In genomic region chr14:50064993-50065392, GRCh38 we compare ENCODE assay signal across 8 cellular contexts. TPM values are rescaled to one million over a fixed set of nuclear protein-coding genes. Genes with fewer than 3 reads are reported as not detected.
A peak's percentile ranks its signal among the peaks of the same experiment; 100 is the strongest.
DNase-seq lines count a peak whose midpoint lies in the region; ATAC-seq, FAIRE-seq and TF ChIP-seq lines count a peak whose summit lies in the region.

No MANE protein-coding gene starts in this region.

- H3K27ac ChIP-seq in ascending aorta: no peak overlapping the region
- peak overlapping the region in 1 of 2 donors; percentile 43 for H3K27ac ChIP-seq in small intestine (ENCODE audit: low read depth in 1 of 2, low read length in 1 of 2)

- H3K27me3 ChIP-seq in ascending aorta (no peaks in the 10 kb centered on the region), small intestine (ENCODE audit: control insufficient read depth in 2 of 2, insufficient read depth in 2 of 2, low read length in 2 of 2) (no peaks in the 10 kb centered on the region)

- H3K4me1 ChIP-seq in ascending aorta: peaks cover 14 to 25% of the 10 kb centered on the region in 2 donors
- H3K4me1 ChIP-seq in small intestine (ENCODE audit: control insufficient read depth in 2 of 2, insufficient read depth in 1 of 2, low read depth in 1 of 2, low read length in 1 of 2): peaks cover 13 to 15% of the 10 kb centered on the region in 2 donors

- H3K4me3 ChIP-seq in ascending aorta: no peak overlapping the region
- H3K4me3 ChIP-seq in small intestine (ENCODE audit: low read depth in 1 of 2, low read length in 2 of 2): no peak overlapping the region

- no peak for TF ChIP-seq CTCF in ascending aorta (IDR thresholded peaks at IDR 0.05)

- H3K36me3 ChIP-seq in ascending aorta: no peaks in the 10 kb centered on the region
- no peaks in the 10 kb centered on the region for H3K36me3 ChIP-seq in small intestine (ENCODE audit: control insufficient read depth in 2 of 2, insufficient read depth in 2 of 2, low read length in 2 of 2)

- intact Hi-C loops in ascending aorta (cut with DNase I): loop anchor here (5.0 kb wide), 1 partner anchor 83 kb away; no protein-coding TSS in a partner anchor

- ATAC-seq in GM19023 (IDR thresholded peaks at IDR 0.05; ENCODE audit: unreplicated experiment) (peak; percentile 65), HG02981 (IDR thresholded peaks at IDR 0.05; ENCODE audit: unreplicated experiment) (peak; percentile 52)

- 17 to 36% (median 20%) methylated on average over 4 of the region's 4 CpGs for WGBS in small intestine, 3 donors

- FAIRE-seq in small intestine (lab: Jason Lieb, UNC): no peak

- no peaks in the 10 kb centered on the region for H3K9me3 ChIP-seq in ascending aorta
- no peaks in the 10 kb centered on the region for H3K9me3 ChIP-seq in small intestine (ENCODE audit: control insufficient read depth, low read depth)

- DNase-seq in SK-MEL-5 (ENCODE audit: low read depth, low spot score): peak; percentile 96
- DNase-seq in ascending aorta (ENCODE audit: low spot score in 2 of 2): peak; percentile 42 to 73
- peak; percentile 74 for DNase-seq in small intestine
- no peak for DNase-seq in NCI-H748 treated with DMSO at 0.1 percent for 48 hours (lab: John Stamatoyannopoulos, UW)
- no peak for DNase-seq in DMS53 (lab: John Stamatoyannopoulos, UW)
- DNase-seq in NCI-H2029 treated with DMSO at 0.1 percent for 48 hours (lab: John Stamatoyannopoulos, UW): no peak

- in situ Hi-C loops in SK-MEL-5 (cut with HindIII; ENCODE audit: low pct_unique_long_range_greater_than_20kb, low sequenced_read_pairs): no loop called here

RNA-seq across cellular contexts. Expression of gene VCPKMT, which starts 51.4 kb away (rescaled TPM):
- 4.9 and 6.8 TPM in 2 replicates for total RNA-seq in SK-MEL-5 (2014; rRNA removed; shearing (Covaris generic))
- 3.2 and 4.1 TPM in 2 replicates for polyA plus RNA-seq in SK-MEL-5 (2015; cell fraction: cytosol; rRNA removed)
- polyA plus RNA-seq in SK-MEL-5 (2015; cell fraction: nucleus; rRNA removed): 41.7 and 51.9 TPM in 2 replicates
- total RNA-seq in ascending aorta: not detected
- 10 to 100 TPM in 2 of 3 donors, 1 to 10 TPM in 1; 7.6 to 21.2 (median 13.2) TPM for polyA plus RNA-seq in small intestine

Comparison
In these comparisons a context has a peak if more than half of its experiments do, and no peak if none do; other contexts are left out.
1. DNase-seq: peak in SK-MEL-5 (single experiment), ascending aorta (2 of 2) and small intestine (single experiment); none in NCI-H748 treated with DMSO at 0.1 percent for 48 hours (single experiment), DMS53 (single experiment) and NCI-H2029 treated with DMSO at 0.1 percent for 48 hours (single experiment).